In the genomic region with DNA sequence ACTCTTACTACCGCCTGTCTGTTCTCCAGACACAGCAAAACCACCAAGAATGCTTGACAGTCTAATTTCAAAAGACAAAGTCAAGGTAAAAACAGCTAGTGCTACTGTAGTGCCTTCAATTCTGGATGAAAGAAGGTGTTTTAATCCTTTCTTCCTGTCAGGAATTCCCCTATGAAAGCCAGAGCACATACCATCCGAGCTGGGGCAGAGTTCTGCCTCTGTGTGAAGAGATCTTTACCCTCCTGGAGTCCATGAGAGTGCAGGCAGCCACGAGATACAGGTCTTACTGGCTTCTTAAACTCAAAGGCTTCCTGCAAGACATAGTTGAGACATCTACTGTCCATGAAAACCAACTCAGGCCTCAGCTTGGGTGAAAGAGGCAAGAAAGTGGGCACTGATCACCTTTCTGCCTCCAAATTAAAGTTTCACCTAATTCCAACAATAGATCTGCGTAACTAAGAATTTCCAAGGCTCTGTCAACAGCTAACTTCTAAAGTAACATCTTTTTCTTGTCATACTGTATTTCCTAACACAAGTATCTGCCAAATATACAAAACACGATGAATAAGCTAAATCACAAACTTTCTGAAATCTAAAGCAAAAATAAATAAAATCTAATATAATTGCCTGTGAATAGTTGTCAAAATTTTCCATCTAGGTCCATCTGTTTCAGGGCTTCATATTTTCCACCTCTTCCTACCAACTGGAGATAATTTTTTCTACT, we compare ENCODE assay signal across 1 cellular context.
TF ChIP-seq lines count a peak whose summit lies in the region.

No MANE protein-coding gene starts in this region.

TF ChIP-seq in GM23338, 12 proteins besides CTCF, POLR2A, EP300 and RAD21 (continued from another document):
- TF ChIP-seq CREB1 (CRISPR knock-in tag; IDR thresholded peaks at IDR 0.05; ENCODE audit: low read depth) (no peak), EZH2phosphoT487 (IDR thresholded peaks at IDR 0.05; ENCODE audit: unreplicated experiment) (no peak), JUNB (IDR thresholded peaks at IDR 0.05; ENCODE audit: unreplicated experiment) (no peak), ZNF331 (CRISPR knock-in tag; IDR thresholded peaks at IDR 0.05; ENCODE audit: low read depth) (no peak)
TF ChIP-seq in GM23338: peak in this region for 0.
